9 cellular contexts compared by ENCODE assay signal in the genomic region with DNA sequence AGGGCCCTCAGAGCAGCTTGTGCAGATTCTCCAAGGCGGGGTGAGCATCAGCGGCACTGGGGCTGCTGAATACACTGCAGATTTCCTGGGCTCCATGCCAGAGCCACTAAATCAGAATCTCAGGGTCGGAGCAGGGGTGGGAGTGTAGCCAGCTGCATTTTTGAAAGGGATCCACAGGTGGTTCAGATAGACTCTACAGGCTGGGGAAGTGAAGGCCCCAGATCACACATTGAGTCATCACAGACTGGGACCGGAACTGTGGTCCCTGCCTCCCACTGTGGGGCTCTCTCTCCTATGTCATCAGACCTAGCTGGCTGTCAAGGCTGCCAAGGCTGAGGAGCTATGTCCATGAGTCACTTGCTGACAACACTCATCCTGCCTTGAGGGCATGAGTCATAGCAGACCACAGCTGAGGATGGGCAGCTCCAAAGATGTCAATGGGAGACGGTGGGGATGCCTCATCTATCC.
DNase-seq lines count a peak whose midpoint lies in the region; ATAC-seq and TF ChIP-seq lines count a peak whose summit lies in the region.
"Had no signal": no experiment of that assay in that cellular context is flagged by ENCODE, and none has a peak within 500 bp of the region (broad histone marks: within the 10 kb centered on the region; RNA-seq: fewer than 3 reads in every experiment).

No MANE protein-coding gene starts in this region.

- DNase-seq in DMS53 treated with DMSO at 0.1 percent for 48 hours (lab: John Stamatoyannopoulos, UW; ENCODE audit: unreplicated experiment), result peak; percentile 93
- peak; percentile 86 for DNase-seq in dermis blood vessel endothelial cell
- peak; percentile 96 for DNase-seq in renal cortical epithelial cell (ENCODE audit: low read depth)
- DNase-seq in nephron progenitor cell, result no peak
- DNase-seq in H7, result no peak

- ATAC-seq in GM21360 (IDR thresholded peaks at IDR 0.05; ENCODE audit: unreplicated experiment), result peak; percentile 99
- peak; percentile 99 for ATAC-seq in HG03520 (IDR thresholded peaks at IDR 0.05; ENCODE audit: unreplicated experiment)

- no peaks in the 10 kb centered on the region for H3K9me3 Mint-ChIP-seq in T-helper 1 cell treated with Interleukin-12 subunit alpha and Interleukin-12 subunit beta and Interleukin-4 antibody, amounts not matched to agents 30 μg/mL and 1 μg/mL, for 36 hours
- peaks cover 19% of the 10 kb centered on the region for H3K9me3 Mint-ChIP-seq in nephron progenitor cell

- H3K36me3 ChIP-seq in H7 (replicated peaks; ENCODE audit: control insufficient read depth, insufficient read depth, low read length), result no peaks in the 10 kb centered on the region
- H3K36me3 ChIP-seq: neutrophil had no signal

- H3K36me3 Mint-ChIP-seq in T-helper 1 cell treated with Interleukin-12 subunit alpha and Interleukin-12 subunit beta and Interleukin-4 antibody, amounts not matched to agents 30 μg/mL and 1 μg/mL, for 36 hours (ENCODE audit: low read depth), result no peaks in the 10 kb centered on the region
- no peaks in the 10 kb centered on the region for H3K36me3 Mint-ChIP-seq in nephron progenitor cell (ENCODE audit: low read depth)

- H3K4me3 Mint-ChIP-seq in T-helper 1 cell treated with Interleukin-12 subunit alpha and Interleukin-12 subunit beta and Interleukin-4 antibody, amounts not matched to agents 30 μg/mL and 1 μg/mL, for 36 hours, result no peak overlapping the region
- H3K4me3 Mint-ChIP-seq in nephron progenitor cell, result no peak overlapping the region

- peaks cover 6% of the 10 kb centered on the region for H3K4me1 Mint-ChIP-seq in T-helper 1 cell treated with Interleukin-12 subunit alpha and Interleukin-12 subunit beta and Interleukin-4 antibody, amounts not matched to agents 30 μg/mL and 1 μg/mL, for 36 hours (ENCODE audit: low read depth)
- H3K4me1 Mint-ChIP-seq in nephron progenitor cell, result no peaks in the 10 kb centered on the region

- H3K27ac Mint-ChIP-seq in T-helper 1 cell treated with Interleukin-12 subunit alpha and Interleukin-12 subunit beta and Interleukin-4 antibody, amounts not matched to agents 30 μg/mL and 1 μg/mL, for 36 hours, result peak overlapping the region; percentile 50
- H3K27ac Mint-ChIP-seq in nephron progenitor cell, result no peak overlapping the region

- TF ChIP-seq CTCF in nephron progenitor cell (IDR thresholded peaks at IDR 0.05), result no peak

- no peak overlapping the region for H3K4me3 ChIP-seq in H7 (ENCODE audit: insufficient read depth, low read depth, low read length)

- H3K27me3 Mint-ChIP-seq in T-helper 1 cell treated with Interleukin-12 subunit alpha and Interleukin-12 subunit beta and Interleukin-4 antibody, amounts not matched to agents 30 μg/mL and 1 μg/mL, for 36 hours (ENCODE audit: low read depth), result no peaks in the 10 kb centered on the region
- peaks cover 7% of the 10 kb centered on the region for H3K27me3 Mint-ChIP-seq in nephron progenitor cell (ENCODE audit: low read depth, poor library complexity)

- H3K27me3 ChIP-seq in H7 (ENCODE audit: control insufficient read depth, insufficient read depth, low read length), result peaks cover 2% of the 10 kb centered on the region; the same call in 1 of the 2 replicates
- H3K27me3 ChIP-seq: neutrophil had no signal

Comparison
In these comparisons a context has a peak if more than half of its experiments do, and no peak if none do; other contexts are left out.
1. DNase-seq: peak in DMS53 treated with DMSO at 0.1 percent for 48 hours (single experiment), dermis blood vessel endothelial cell (single experiment) and renal cortical epithelial cell (single experiment); none in nephron progenitor cell (single experiment) and H7 (single experiment).